10 cellular contexts compared by ENCODE assay signal in genomic region chr5:2534970-2535369, GRCh38.
"Had no signal": no experiment of that assay in that cellular context is flagged by ENCODE, and none has a peak within 500 bp of the region (broad histone marks: within the 10 kb centered on the region; RNA-seq: fewer than 3 reads in every experiment).

No MANE protein-coding gene starts in this region.

- H3K36me3 ChIP-seq: HAP-1 had no signal

- DNase-seq: GM23248, GOT3, H7, HFFc6, KBM-7 had no signal

- H3K4me1 ChIP-seq: HAP-1 had no signal

- H3K36me3 Mint-ChIP-seq: IgD-negative memory B cell had no signal

- H3K4me3 ChIP-seq: GM23248, HAP-1 had no signal

- ATAC-seq: HCT116, HepG2 had no signal

- H3K9me3 ChIP-seq: HAP-1 had no signal

- H3K27ac ChIP-seq: GM23248, HL-60 had no signal

- H3K4me1 Mint-ChIP-seq: IgD-negative memory B cell had no signal

- H3K27me3 Mint-ChIP-seq: IgD-negative memory B cell had no signal

- H3K4me3 Mint-ChIP-seq: HFFc6, IgD-negative memory B cell had no signal

- H3K27ac Mint-ChIP-seq: HFFc6, IgD-negative memory B cell had no signal
